In genomic region chr1:95072532-95073419, GRCh38 we compare ENCODE assay signal across 1 cellular context.
TF ChIP-seq lines count a peak whose summit lies in the region.

Gene ALG14 (minus strand): TSS chr1:95072951. CDS start chr1:95072898, 53 bp downstream.

TF ChIP-seq in K562, 482 proteins besides CTCF, POLR2A, EP300 and RAD21 (continued from another document and continues in another):
- TF ChIP-seq ZMIZ1 (IDR thresholded peaks at IDR 0.05; ENCODE audit: low read depth in 2 of 2, low read length in 2 of 2) (no peak), BRD9 (IDR thresholded peaks at IDR 0.05; ENCODE audit: low read depth, partially characterized antibody) (no peak), ZNF76 (CRISPR knock-in tag; IDR thresholded peaks at IDR 0.05; ENCODE audit: borderline replicate concordance) (no peak), MEIS2 (IDR thresholded peaks at IDR 0.05; ENCODE audit: partially characterized antibody) (peak; percentile 48), HNRNPUL1 (IDR thresholded peaks at IDR 0.05; ENCODE audit: low read length) (no peak), PHB (CRISPR knock-in tag; IDR thresholded peaks at IDR 0.05) (no peak), ILF3 (IDR thresholded peaks at IDR 0.05; ENCODE audit: borderline replicate concordance) (no peak), NFXL1 (CRISPR knock-in tag; IDR thresholded peaks at IDR 0.05) (no peak), MCM7 (IDR thresholded peaks at IDR 0.05) (peak in 1 of 2 experiments; percentile 80; a peak in 1 of 4 replicates), MBD2 (IDR thresholded peaks at IDR 0.05; ENCODE audit: borderline replicate concordance, low read depth) (no peak), SAFB (IDR thresholded peaks at IDR 0.05; ENCODE audit: borderline replicate concordance, low read depth, low read length) (no peak), BRD4 (IDR thresholded peaks at IDR 0.05) (no peak), ETS1 (conservative IDR thresholded peaks at IDR 0.05; ENCODE audit: control insufficient read depth, low read depth, low read length) (peak; percentile 90), E2F3 (CRISPR knock-in tag; IDR thresholded peaks at IDR 0.05) (no peak), L3MBTL2 (IDR thresholded peaks at IDR 0.05) (peak; percentile 66), YBX1 (IDR thresholded peaks at IDR 0.05) (no peak), SFPQ (IDR thresholded peaks at IDR 0.05; ENCODE audit: low read depth, low read length) (no peak), HDAC2 (IDR thresholded peaks at IDR 0.05) (peak; percentile 72; the same call in 1 of the 2 replicates), MLX (CRISPR knock-in tag; conservative IDR thresholded peaks at IDR 0.05) (no peak), USF1 (CRISPR knock-in tag; IDR thresholded peaks at IDR 0.05) (no peak), HMGN3 (IDR thresholded peaks at IDR 0.05; ENCODE audit: borderline replicate concordance, extremely low read depth, insufficient read length, low read depth, low read length) (no peak), RCOR1 (IDR thresholded peaks at IDR 0.05; ENCODE audit: borderline replicate concordance in 1 of 2, low read depth in 2 of 2, low read length in 2 of 2) (peak; percentile 41 to 43; a peak in 2 of 4 replicates), SRSF9 (IDR thresholded peaks at IDR 0.05; ENCODE audit: borderline replicate concordance, low read depth, low read length) (no peak)
- TF ChIP-seq, protein P1, sequence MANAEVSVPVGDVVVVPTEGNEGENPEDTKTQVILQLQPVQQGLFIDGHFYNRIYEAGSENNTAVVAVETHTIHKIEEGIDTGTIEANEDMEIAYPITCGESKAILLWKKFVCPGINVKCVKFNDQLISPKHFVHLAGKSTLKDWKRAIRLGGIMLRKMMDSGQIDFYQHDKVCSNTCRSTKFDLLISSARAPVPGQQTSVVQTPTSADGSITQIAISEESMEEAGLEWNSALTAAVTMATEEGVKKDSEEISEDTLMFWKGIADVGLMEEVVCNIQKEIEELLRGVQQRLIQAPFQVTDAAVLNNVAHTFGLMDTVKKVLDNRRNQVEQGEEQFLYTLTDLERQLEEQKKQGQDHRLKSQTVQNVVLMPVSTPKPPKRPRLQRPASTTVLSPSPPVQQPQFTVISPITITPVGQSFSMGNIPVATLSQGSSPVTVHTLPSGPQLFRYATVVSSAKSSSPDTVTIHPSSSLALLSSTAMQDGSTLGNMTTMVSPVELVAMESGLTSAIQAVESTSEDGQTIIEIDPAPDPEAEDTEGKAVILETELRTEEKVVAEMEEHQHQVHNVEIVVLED (CRISPR knock-in tag; IDR thresholded peaks at IDR 0.05): peak; percentile 52
- TF ChIP-seq, protein P2, sequence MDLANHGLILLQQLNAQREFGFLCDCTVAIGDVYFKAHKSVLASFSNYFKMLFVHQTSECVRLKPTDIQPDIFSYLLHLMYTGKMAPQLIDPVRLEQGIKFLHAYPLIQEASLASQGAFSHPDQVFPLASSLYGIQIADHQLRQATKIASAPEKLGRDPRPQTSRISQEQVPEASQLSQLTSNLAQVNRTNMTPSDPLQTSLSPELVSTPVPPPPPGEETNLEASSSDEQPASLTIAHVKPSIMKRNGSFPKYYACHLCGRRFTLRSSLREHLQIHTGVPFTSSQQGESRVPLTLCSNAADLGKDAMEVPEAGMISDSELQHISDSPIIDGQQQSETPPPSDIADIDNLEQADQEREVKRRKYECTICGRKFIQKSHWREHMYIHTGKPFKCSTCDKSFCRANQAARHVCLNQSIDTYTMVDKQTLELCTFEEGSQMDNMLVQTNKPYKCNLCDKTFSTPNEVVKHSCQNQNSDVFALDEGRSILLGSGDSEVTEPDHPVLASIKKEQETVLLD (IDR thresholded peaks at IDR 0.05): peak; percentile 49; the same call in 1 of the 2 replicates
- TF ChIP-seq, protein P3, sequence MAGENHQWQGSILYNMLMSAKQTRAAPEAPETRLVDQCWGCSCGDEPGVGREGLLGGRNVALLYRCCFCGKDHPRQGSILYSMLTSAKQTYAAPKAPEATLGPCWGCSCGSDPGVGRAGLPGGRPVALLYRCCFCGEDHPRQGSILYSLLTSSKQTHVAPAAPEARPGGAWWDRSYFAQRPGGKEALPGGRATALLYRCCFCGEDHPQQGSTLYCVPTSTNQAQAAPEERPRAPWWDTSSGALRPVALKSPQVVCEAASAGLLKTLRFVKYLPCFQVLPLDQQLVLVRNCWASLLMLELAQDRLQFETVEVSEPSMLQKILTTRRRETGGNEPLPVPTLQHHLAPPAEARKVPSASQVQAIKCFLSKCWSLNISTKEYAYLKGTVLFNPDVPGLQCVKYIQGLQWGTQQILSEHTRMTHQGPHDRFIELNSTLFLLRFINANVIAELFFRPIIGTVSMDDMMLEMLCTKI (IDR thresholded peaks at IDR 0.05; ENCODE audit: partially characterized antibody): no peak
- TF ChIP-seq, protein P4, sequence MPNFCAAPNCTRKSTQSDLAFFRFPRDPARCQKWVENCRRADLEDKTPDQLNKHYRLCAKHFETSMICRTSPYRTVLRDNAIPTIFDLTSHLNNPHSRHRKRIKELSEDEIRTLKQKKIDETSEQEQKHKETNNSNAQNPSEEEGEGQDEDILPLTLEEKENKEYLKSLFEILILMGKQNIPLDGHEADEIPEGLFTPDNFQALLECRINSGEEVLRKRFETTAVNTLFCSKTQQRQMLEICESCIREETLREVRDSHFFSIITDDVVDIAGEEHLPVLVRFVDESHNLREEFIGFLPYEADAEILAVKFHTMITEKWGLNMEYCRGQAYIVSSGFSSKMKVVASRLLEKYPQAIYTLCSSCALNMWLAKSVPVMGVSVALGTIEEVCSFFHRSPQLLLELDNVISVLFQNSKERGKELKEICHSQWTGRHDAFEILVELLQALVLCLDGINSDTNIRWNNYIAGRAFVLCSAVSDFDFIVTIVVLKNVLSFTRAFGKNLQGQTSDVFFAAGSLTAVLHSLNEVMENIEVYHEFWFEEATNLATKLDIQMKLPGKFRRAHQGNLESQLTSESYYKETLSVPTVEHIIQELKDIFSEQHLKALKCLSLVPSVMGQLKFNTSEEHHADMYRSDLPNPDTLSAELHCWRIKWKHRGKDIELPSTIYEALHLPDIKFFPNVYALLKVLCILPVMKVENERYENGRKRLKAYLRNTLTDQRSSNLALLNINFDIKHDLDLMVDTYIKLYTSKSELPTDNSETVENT (CRISPR knock-in tag; IDR thresholded peaks at IDR 0.05): no peak
- TF ChIP-seq, protein P5, sequence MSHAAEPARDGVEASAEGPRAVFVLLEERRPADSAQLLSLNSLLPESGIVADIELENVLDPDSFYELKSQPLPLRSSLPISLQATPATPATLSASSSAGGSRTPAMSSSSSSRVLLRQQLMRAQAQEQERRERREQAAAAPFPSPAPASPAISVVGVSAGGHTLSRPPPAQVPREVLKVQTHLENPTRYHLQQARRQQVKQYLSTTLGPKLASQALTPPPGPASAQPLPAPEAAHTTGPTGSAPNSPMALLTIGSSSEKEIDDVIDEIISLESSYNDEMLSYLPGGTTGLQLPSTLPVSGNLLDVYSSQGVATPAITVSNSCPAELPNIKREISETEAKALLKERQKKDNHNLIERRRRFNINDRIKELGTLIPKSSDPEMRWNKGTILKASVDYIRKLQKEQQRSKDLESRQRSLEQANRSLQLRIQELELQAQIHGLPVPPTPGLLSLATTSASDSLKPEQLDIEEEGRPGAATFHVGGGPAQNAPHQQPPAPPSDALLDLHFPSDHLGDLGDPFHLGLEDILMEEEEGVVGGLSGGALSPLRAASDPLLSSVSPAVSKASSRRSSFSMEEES (CRISPR knock-in tag; IDR thresholded peaks at IDR 0.05): no peak
- TF ChIP-seq, protein P6, sequence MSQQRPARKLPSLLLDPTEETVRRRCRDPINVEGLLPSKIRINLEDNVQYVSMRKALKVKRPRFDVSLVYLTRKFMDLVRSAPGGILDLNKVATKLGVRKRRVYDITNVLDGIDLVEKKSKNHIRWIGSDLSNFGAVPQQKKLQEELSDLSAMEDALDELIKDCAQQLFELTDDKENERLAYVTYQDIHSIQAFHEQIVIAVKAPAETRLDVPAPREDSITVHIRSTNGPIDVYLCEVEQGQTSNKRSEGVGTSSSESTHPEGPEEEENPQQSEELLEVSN (IDR thresholded peaks at IDR 0.05; ENCODE audit: borderline replicate concordance in 1 of 2, extremely low read depth in 1 of 2, insufficient read depth in 1 of 2, insufficient read length in 1 of 2, low read depth in 1 of 2, low read length in 1 of 2, poor library complexity in 1 of 2, severe bottlenecking in 1 of 2): peak in 1 of 2 experiments; percentile 34
- TF ChIP-seq, protein P7, sequence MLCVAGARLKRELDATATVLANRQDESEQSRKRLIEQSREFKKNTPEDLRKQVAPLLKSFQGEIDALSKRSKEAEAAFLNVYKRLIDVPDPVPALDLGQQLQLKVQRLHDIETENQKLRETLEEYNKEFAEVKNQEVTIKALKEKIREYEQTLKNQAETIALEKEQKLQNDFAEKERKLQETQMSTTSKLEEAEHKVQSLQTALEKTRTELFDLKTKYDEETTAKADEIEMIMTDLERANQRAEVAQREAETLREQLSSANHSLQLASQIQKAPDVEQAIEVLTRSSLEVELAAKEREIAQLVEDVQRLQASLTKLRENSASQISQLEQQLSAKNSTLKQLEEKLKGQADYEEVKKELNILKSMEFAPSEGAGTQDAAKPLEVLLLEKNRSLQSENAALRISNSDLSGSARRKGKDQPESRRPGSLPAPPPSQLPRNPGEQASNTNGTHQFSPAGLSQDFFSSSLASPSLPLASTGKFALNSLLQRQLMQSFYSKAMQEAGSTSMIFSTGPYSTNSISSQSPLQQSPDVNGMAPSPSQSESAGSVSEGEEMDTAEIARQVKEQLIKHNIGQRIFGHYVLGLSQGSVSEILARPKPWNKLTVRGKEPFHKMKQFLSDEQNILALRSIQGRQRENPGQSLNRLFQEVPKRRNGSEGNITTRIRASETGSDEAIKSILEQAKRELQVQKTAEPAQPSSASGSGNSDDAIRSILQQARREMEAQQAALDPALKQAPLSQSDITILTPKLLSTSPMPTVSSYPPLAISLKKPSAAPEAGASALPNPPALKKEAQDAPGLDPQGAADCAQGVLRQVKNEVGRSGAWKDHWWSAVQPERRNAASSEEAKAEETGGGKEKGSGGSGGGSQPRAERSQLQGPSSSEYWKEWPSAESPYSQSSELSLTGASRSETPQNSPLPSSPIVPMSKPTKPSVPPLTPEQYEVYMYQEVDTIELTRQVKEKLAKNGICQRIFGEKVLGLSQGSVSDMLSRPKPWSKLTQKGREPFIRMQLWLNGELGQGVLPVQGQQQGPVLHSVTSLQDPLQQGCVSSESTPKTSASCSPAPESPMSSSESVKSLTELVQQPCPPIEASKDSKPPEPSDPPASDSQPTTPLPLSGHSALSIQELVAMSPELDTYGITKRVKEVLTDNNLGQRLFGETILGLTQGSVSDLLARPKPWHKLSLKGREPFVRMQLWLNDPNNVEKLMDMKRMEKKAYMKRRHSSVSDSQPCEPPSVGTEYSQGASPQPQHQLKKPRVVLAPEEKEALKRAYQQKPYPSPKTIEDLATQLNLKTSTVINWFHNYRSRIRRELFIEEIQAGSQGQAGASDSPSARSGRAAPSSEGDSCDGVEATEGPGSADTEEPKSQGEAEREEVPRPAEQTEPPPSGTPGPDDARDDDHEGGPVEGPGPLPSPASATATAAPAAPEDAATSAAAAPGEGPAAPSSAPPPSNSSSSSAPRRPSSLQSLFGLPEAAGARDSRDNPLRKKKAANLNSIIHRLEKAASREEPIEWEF (CRISPR knock-in tag; IDR thresholded peaks at IDR 0.05): no peak
